10 cellular contexts compared by ENCODE assay signal in genomic region chr1:150550222-150551048, GRCh38. TPM values are rescaled to one million over a fixed set of nuclear protein-coding genes. Genes with fewer than 3 reads are reported as not detected.
A peak's percentile ranks its signal among the peaks of the same experiment; 100 is the strongest.
DNase-seq lines count a peak whose midpoint lies in the region; ATAC-seq lines count a peak whose summit lies in the region.
"Had no signal": no experiment of that assay in that cellular context is flagged by ENCODE, and none has a peak within 500 bp of the region (broad histone marks: within the 10 kb centered on the region; RNA-seq: fewer than 3 reads in every experiment).

No MANE protein-coding gene starts in this region.

- WGBS in adipose tissue, 3 donors = 52 to 60% (median 58%) methylated on average over 20 to 22 of the region's 22 CpGs

- peaks cover 30 to 47% (median 32%) of the 10 kb centered on the region in 3 donors for H3K4me1 ChIP-seq in skeletal muscle tissue (ENCODE audit: control insufficient read depth in 3 of 3, insufficient read depth in 3 of 3, low read length in 3 of 3)

- H3K36me3 ChIP-seq in skeletal muscle tissue (ENCODE audit: control insufficient read depth in 3 of 3, insufficient read depth in 3 of 3, low read length in 3 of 3) = peaks cover 3% of the 10 kb centered on the region in 3 donors

- H3K9ac ChIP-seq in skeletal muscle tissue (ENCODE audit: low read depth in 1 of 3, low read length in 3 of 3) = peak overlapping the region; percentile 73 to 87 (median 79)

- H3K4me1 Mint-ChIP-seq in immature natural killer cell = peaks cover 11 to 18% of the 10 kb centered on the region in 2 donors

- H3K4me3 Mint-ChIP-seq in immature natural killer cell = peak overlapping the region in 3 of 5 donors; percentile 21 to 79 (median 66)

- ATAC-seq in GM21367 (IDR thresholded peaks at IDR 0.05; ENCODE audit: unreplicated experiment) (no peak), GM19467 (IDR thresholded peaks at IDR 0.05; ENCODE audit: unreplicated experiment) (no peak), HG03135 (IDR thresholded peaks at IDR 0.05; ENCODE audit: unreplicated experiment) (no peak)

- DNase-seq in ELR (ENCODE audit: low read depth) (peak; percentile 72), immature natural killer cell (no peak), GM19238 (ENCODE audit: insufficient read length, low spot score) (no peak)
- DNase-seq: NCI-H1092 had no signal

- peaks cover 0 to 16% (median 12%) of the 10 kb centered on the region in 3 donors for H3K27me3 Mint-ChIP-seq in immature natural killer cell (ENCODE audit: low read depth in 3 of 3)

- H3K4me3 ChIP-seq in skeletal muscle tissue (ENCODE audit: low read length in 3 of 3) = peak overlapping the region; percentile 68 to 76 (median 68)

- H3K27ac Mint-ChIP-seq in immature natural killer cell = peak overlapping the region in 1 of 6 donors; percentile 61

- peak overlapping the region; percentile 28 for H3K27ac ChIP-seq in adipose tissue (ENCODE audit: low read depth, low read length)
- H3K27ac ChIP-seq in skeletal muscle tissue (ENCODE audit: low read depth, low read length) = peak overlapping the region; percentile 90

- no peaks in the 10 kb centered on the region for H3K27me3 ChIP-seq in skeletal muscle tissue (ENCODE audit: control insufficient read depth in 3 of 3, insufficient read depth in 3 of 3, low read length in 3 of 3)

- no peaks in the 10 kb centered on the region for H3K9me3 ChIP-seq in skeletal muscle tissue (ENCODE audit: control insufficient read depth in 3 of 3, low read length in 3 of 3)

- no peaks in the 10 kb centered on the region for H3K9me3 Mint-ChIP-seq in immature natural killer cell

- no peaks in the 10 kb centered on the region for H3K36me3 Mint-ChIP-seq in immature natural killer cell

RNA-seq across cellular contexts. Expression of gene ADAMTSL4, which starts 1.2 kb away (rescaled TPM):
- polyA plus RNA-seq in adipose tissue (10 to 100 TPM; 12.1 to 66.1 (median 56.0) TPM), immature natural killer cell (not detected)
- total RNA-seq in skeletal muscle tissue = 12.0 TPM

RNA-seq across cellular contexts. Expression of gene MCL1, which starts 29.0 kb away (rescaled TPM):
- 100 to 1,000 TPM in 2 of 3 donors, 10 to 100 TPM in 1; 98.6 to 386 (median 314) TPM for polyA plus RNA-seq in adipose tissue
- polyA plus RNA-seq in immature natural killer cell = 100 to 1,000 TPM in 1 of 3 donors, 10 to 100 TPM in 2; 44.2 to 113 (median 73.0) TPM
- total RNA-seq in skeletal muscle tissue = 157 TPM

RNA-seq across cellular contexts. Expression of gene FALEC, which starts 34.9 kb away (rescaled TPM):
- polyA plus RNA-seq in adipose tissue (under 1 TPM in 2 of 3 donors, not detected in 1; 0.15 to 0.18 TPM), immature natural killer cell (not detected)
- not detected for total RNA-seq in skeletal muscle tissue
- total RNA-seq: T-helper 2 cell treated with Interferon-gamma antibody and Interleukin-4, amounts not matched to agents 100 ng/mL and 5 ng/mL, for 36 hours had no signal

RNA-seq across cellular contexts. Expression of gene ECM1, which starts 42.5 kb away (rescaled TPM):
- 10 to 100 TPM in 2 of 3 donors, 1 to 10 TPM in 1; 2.7 to 10.8 (median 10.1) TPM for polyA plus RNA-seq in adipose tissue
- polyA plus RNA-seq in immature natural killer cell = not detected
- 0.52 TPM for total RNA-seq in skeletal muscle tissue

Comparison
In these comparisons a context has a peak if more than half of its experiments do, and no peak if none do; other contexts are left out.
1. RNA of gene ADAMTSL4, which starts 1.2 kb away (polyA plus RNA-seq): 12.1 to 66.1 TPM in adipose tissue; not detected in immature natural killer cell; every median in the first group is over 10 times any median in the second.